Comparison of ENCODE assay signal across 1 cellular context in genomic region chr7:112665709-112666108, GRCh38.
TF ChIP-seq lines count a peak whose summit lies in the region.

No MANE protein-coding gene starts in this region.

TF ChIP-seq in WTC11, 78 proteins besides CTCF, POLR2A, EP300 and RAD21 (continued from another document):
- TF ChIP-seq HMGXB4 (CRISPR knock-in tag; IDR thresholded peaks at IDR 0.05): no peak
- no peak for TF ChIP-seq ELF4 (CRISPR knock-in tag; IDR thresholded peaks at IDR 0.05; ENCODE audit: low read depth)
- no peak for TF ChIP-seq JUN (CRISPR knock-in tag; IDR thresholded peaks at IDR 0.05)
